Comparison of ENCODE assay signal across 8 cellular contexts in the genomic region with DNA sequence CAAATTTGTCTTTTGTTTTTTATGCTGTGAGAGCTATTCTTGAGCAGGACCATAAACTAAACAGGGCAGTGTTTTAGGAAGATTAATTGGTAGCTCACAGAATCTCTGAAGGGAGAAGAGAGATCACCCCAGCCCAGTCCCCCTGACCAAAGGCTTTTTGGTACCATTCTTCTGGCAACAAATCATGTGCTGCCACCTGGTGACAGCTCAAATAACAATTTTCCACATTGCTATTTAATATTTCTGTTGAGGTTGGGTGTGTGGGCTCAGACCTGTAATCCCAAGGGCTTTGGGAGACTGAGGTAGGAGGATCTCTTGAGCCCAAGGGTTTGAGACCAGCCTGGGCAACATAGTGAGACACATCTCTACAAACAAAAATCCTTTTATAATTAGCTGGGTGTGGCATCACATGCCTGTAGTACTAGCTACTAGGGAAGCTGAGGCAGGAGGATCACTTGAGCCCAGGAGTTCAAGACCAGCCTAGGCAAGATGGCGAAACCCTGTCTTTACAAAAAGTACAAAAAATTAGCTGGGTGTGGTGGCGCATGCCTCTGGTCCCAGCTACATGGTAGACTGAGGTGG. TPM values are rescaled to one million over a fixed set of nuclear protein-coding genes. Genes with fewer than 3 reads are reported as not detected.
DNase-seq lines count a peak whose midpoint lies in the region; ATAC-seq and TF ChIP-seq lines count a peak whose summit lies in the region.

No MANE protein-coding gene starts in this region.

- H3K27me3 ChIP-seq in BJ (ENCODE audit: control insufficient read depth, insufficient read depth, low read length) (no peaks in the 10 kb centered on the region), esophagus squamous epithelium (no peaks in the 10 kb centered on the region)

- intact Hi-C loops in esophagus squamous epithelium (cut with DNase I): loop anchor here (2.0 to 5.0 kb wide), 2 partner anchors 134 to 481 kb away; a partner anchor contains a TSS

- no peak for TF ChIP-seq POLR2A in esophagus squamous epithelium (IDR thresholded peaks at IDR 0.05)

- TF ChIP-seq CTCF in BJ (IDR thresholded peaks at IDR 0.05; ENCODE audit: insufficient read depth, low read depth, low read length) (peak; percentile 55), esophagus squamous epithelium (IDR thresholded peaks at IDR 0.05) (peak; percentile 37 to 76 (median 64))

- peaks cover 0 to 59% (median 29%) of the 10 kb centered on the region in 3 donors for H3K4me1 ChIP-seq in esophagus squamous epithelium

- no peaks in the 10 kb centered on the region for H3K36me3 ChIP-seq in BJ (ENCODE audit: control insufficient read depth, insufficient read depth, low read length)
- H3K36me3 ChIP-seq in esophagus squamous epithelium: no peaks in the 10 kb centered on the region

- H3K9me3 Mint-ChIP-seq in activated CD8-positive, alpha-beta T cell treated with anti-CD3 and anti-CD28 coated beads, Interleukin-2, amount 10 ng/mL, durations not matched to agents 7 days and 5 days (ENCODE audit: insufficient read depth): no peaks in the 10 kb centered on the region

- no peaks in the 10 kb centered on the region for H3K36me3 Mint-ChIP-seq in activated CD8-positive, alpha-beta T cell treated with anti-CD3 and anti-CD28 coated beads, Interleukin-2, amount 10 ng/mL, durations not matched to agents 7 days and 5 days (ENCODE audit: low read depth)

- H3K27me3 Mint-ChIP-seq in activated CD8-positive, alpha-beta T cell treated with anti-CD3 and anti-CD28 coated beads, Interleukin-2, amount 10 ng/mL, durations not matched to agents 7 days and 5 days (ENCODE audit: low read depth): peaks cover 4% of the 10 kb centered on the region

- H3K9me3 ChIP-seq in esophagus squamous epithelium: no peaks in the 10 kb centered on the region

- peak overlapping the region in 2 of 4 donors; percentile 25 to 33 for H3K27ac ChIP-seq in esophagus squamous epithelium

- no peak overlapping the region for H3K4me3 Mint-ChIP-seq in activated CD8-positive, alpha-beta T cell treated with anti-CD3 and anti-CD28 coated beads, Interleukin-2, amount 10 ng/mL, durations not matched to agents 7 days and 5 days

- peaks cover 12% of the 10 kb centered on the region for H3K4me1 Mint-ChIP-seq in activated CD8-positive, alpha-beta T cell treated with anti-CD3 and anti-CD28 coated beads, Interleukin-2, amount 10 ng/mL, durations not matched to agents 7 days and 5 days (ENCODE audit: low read depth)

- no peak for ATAC-seq in activated CD8-positive, alpha-beta T cell treated with anti-CD3 and anti-CD28 coated beads, Interleukin-2, amount 10 ng/mL, durations not matched to agents 7 days and 5 days
- no peak for ATAC-seq in GM19023 (IDR thresholded peaks at IDR 0.05; ENCODE audit: unreplicated experiment)
- ATAC-seq in GM18907 (IDR thresholded peaks at IDR 0.05; ENCODE audit: unreplicated experiment): no peak

- WGBS in esophagus squamous epithelium, 2 donors: 50 to 64% methylated on average over 2 of the region's 2 CpGs

- POLR2A ChIA-PET in BJ (lab: Charles Lee): no interaction called here
- POLR2A ChIA-PET in activated CD8-positive, alpha-beta T cell treated with anti-CD3 and anti-CD28 coated beads, Interleukin-2, amount 10 ng/mL, durations not matched to agents 7 days and 5 days (lab: Charles Lee): interaction anchor here (0.7 to 5.5 kb wide), 6 partner anchors 29 to 718 kb away, joined by 3 to 38 read pairs (median 6); a partner anchor contains a TSS

- DNase-seq in BJ (ENCODE audit: low read depth) (no peak), GM19238 (ENCODE audit: insufficient read length, low spot score) (peak; percentile 51), NCI-H345 (lab: John Stamatoyannopoulos, UW) (peak; percentile 39), esophagus squamous epithelium (lab: John Stamatoyannopoulos, UW) (no peak), pons (ENCODE audit: low spot score) (peak; percentile 78)
- peak; percentile 65 for DNase-seq in activated CD8-positive, alpha-beta T cell treated with anti-CD3 and anti-CD28 coated beads, Interleukin-2, amount 10 ng/mL, durations not matched to agents 7 days and 5 days

- H3K4me3 ChIP-seq in BJ (ENCODE audit: low read depth, low read length): no peak overlapping the region
- H3K4me3 ChIP-seq in esophagus squamous epithelium: no peak overlapping the region

- CTCF ChIA-PET in BJ (lab: Yijun Ruan, JAX): interaction anchor here (0.7 to 7.6 kb wide), 26 partner anchors 8 to 760 kb away, joined by 3 to 173 read pairs (median 5); a partner anchor contains a TSS
- CTCF ChIA-PET in activated CD8-positive, alpha-beta T cell treated with anti-CD3 and anti-CD28 coated beads, Interleukin-2, amount 10 ng/mL, durations not matched to agents 7 days and 5 days (lab: Charles Lee): interaction anchor here (0.6 to 8.6 kb wide), 42 partner anchors 8 to 706 kb away, joined by 3 to 218 read pairs (median 5); a partner anchor contains a TSS

- H3K27ac Mint-ChIP-seq in activated CD8-positive, alpha-beta T cell treated with anti-CD3 and anti-CD28 coated beads, Interleukin-2, amount 10 ng/mL, durations not matched to agents 7 days and 5 days: no peak overlapping the region

RNA-seq across cellular contexts. Expression of a gene that starts 2.2 kb away (rescaled TPM):
- polyA plus RNA-seq in BJ (2011; rRNA removed): 2.4 and 2.5 TPM in 2 replicates
- 1.8 and 2.2 TPM in 2 replicates for polyA minus RNA-seq in BJ (2011; rRNA and poly(A)+ RNA removed)
- total RNA-seq in activated CD8-positive, alpha-beta T cell treated with anti-CD3 and anti-CD28 coated beads, Interleukin-2, amount 10 ng/mL, durations not matched to agents 7 days and 5 days: 1 to 10 TPM; 3.3 to 3.5 TPM
- 1 to 10 TPM; 4.2 to 8.4 (median 5.9) TPM for total RNA-seq in esophagus squamous epithelium

RNA-seq across cellular contexts. Expression of a gene that starts 6.7 kb away (rescaled TPM):
- 1.4 and 1.6 TPM in 2 replicates for polyA plus RNA-seq in BJ (2011; rRNA removed)
- polyA minus RNA-seq in BJ (2011; rRNA and poly(A)+ RNA removed): 0.85 and 0.87 TPM in 2 replicates
- 1 to 10 TPM; 7.9 to 9.4 TPM for total RNA-seq in activated CD8-positive, alpha-beta T cell treated with anti-CD3 and anti-CD28 coated beads, Interleukin-2, amount 10 ng/mL, durations not matched to agents 7 days and 5 days
- 1 to 10 TPM in 1 of 4 donors, under 1 TPM in 2, not detected in 1; 0.15 to 1.1 (median 0.76) TPM for total RNA-seq in esophagus squamous epithelium

RNA-seq across cellular contexts. Expression of a gene that starts 6.9 kb away (rescaled TPM):
- 4.8 and 6.3 TPM in 2 replicates for polyA plus RNA-seq in BJ (2011; rRNA removed)
- 11.0 and 20.0 TPM in 2 replicates for polyA minus RNA-seq in BJ (2011; rRNA and poly(A)+ RNA removed)
- 1 to 10 TPM; 6.7 to 8.7 TPM for total RNA-seq in activated CD8-positive, alpha-beta T cell treated with anti-CD3 and anti-CD28 coated beads, Interleukin-2, amount 10 ng/mL, durations not matched to agents 7 days and 5 days
- total RNA-seq in esophagus squamous epithelium: 1 to 10 TPM; 1.1 to 2.1 (median 1.8) TPM

RNA-seq across cellular contexts. Expression of a gene that starts 28.5 kb away (rescaled TPM):
- polyA plus RNA-seq in BJ (2011; rRNA removed): 414 and 752 TPM in 2 replicates
- 86.6 and 111 TPM in 2 replicates for polyA minus RNA-seq in BJ (2011; rRNA and poly(A)+ RNA removed)
- total RNA-seq in activated CD8-positive, alpha-beta T cell treated with anti-CD3 and anti-CD28 coated beads, Interleukin-2, amount 10 ng/mL, durations not matched to agents 7 days and 5 days: 100 to 1,000 TPM; 250 to 251 TPM
- total RNA-seq in esophagus squamous epithelium: 1,000 to 10,000 TPM in 3 of 4 donors, 100 to 1,000 TPM in 1; 531 to 1,461 (median 1,071) TPM

RNA-seq across cellular contexts. Expression of a gene that starts 57.4 kb away (rescaled TPM):
- polyA plus RNA-seq in BJ (2011; rRNA removed): 161 and 188 TPM in 2 replicates
- polyA minus RNA-seq in BJ (2011; rRNA and poly(A)+ RNA removed): 70.5 and 117 TPM in 2 replicates
- total RNA-seq in activated CD8-positive, alpha-beta T cell treated with anti-CD3 and anti-CD28 coated beads, Interleukin-2, amount 10 ng/mL, durations not matched to agents 7 days and 5 days: 100 to 1,000 TPM; 150 to 152 TPM
- total RNA-seq in esophagus squamous epithelium: 100 to 1,000 TPM; 122 to 164 (median 146) TPM

Comparison
In these comparisons a context has a peak if more than half of its experiments do, and no peak if none do; other contexts are left out.
1. DNase-seq: peak in GM19238 (single experiment), NCI-H345 (single experiment), activated CD8-positive, alpha-beta T cell treated with anti-CD3 and anti-CD28 coated beads, Interleukin-2, amount 10 ng/mL, durations not matched to agents 7 days and 5 days (single experiment) and pons (single experiment); none in BJ (single experiment) and esophagus squamous epithelium (single experiment).
2. RNA of a gene that starts 6.7 kb away (total RNA-seq): 7.9 to 9.4 TPM in activated CD8-positive, alpha-beta T cell treated with anti-CD3 and anti-CD28 coated beads, Interleukin-2, amount 10 ng/mL, durations not matched to agents 7 days and 5 days; 0.15 to 1.1 TPM in esophagus squamous epithelium; every median in the first group is over 4 times any median in the second.